8 cellular contexts compared by ENCODE assay signal in the genomic region with DNA sequence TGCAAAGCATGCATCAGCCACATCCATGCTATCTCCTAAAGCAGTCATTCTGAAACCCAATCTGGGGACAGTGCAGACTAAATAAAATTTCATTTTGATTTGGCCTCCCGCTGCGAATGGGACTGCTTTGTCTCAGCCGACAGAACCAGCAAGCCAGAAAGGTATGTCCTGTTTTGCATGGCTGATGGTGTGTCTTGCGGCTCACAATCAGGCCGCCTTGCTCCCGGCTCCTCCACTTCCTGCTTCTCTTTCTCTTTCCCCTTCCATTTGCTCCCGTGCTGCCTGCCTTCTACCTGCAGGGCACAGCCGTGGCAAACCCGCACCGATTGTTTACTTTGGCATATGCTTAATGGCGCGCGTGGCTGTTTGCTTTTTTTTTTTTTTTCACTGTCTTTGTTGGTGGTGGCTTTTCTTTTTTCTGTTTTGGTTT.
A peak's percentile ranks its signal among the peaks of the same experiment; 100 is the strongest.
DNase-seq lines count a peak whose midpoint lies in the region; ATAC-seq and TF ChIP-seq lines count a peak whose summit lies in the region.

No MANE protein-coding gene starts in this region.

- H2AFZ ChIP-seq in hepatocyte = peak overlapping the region; percentile 85

- H3K9me3 Mint-ChIP-seq in stimulated activated effector memory CD8-positive, alpha-beta T cell treated with anti-CD3 and anti-CD28 coated beads, Interleukin-12 subunit alpha, Interleukin-12 subunit beta, amount 100 ng/mL, for 72 hours = peaks cover 9% of the 10 kb centered on the region

- peak overlapping the region; percentile 77 for H3K4me2 ChIP-seq in hepatocyte

- no peak overlapping the region for H3K27ac Mint-ChIP-seq in stimulated activated effector memory CD8-positive, alpha-beta T cell treated with anti-CD3 and anti-CD28 coated beads, Interleukin-12 subunit alpha, Interleukin-12 subunit beta, amount 100 ng/mL, for 72 hours

- TF ChIP-seq CTCF in left ventricle myocardium inferior (IDR thresholded peaks at IDR 0.05; ENCODE audit: borderline replicate concordance) (no peak), right atrium auricular region (IDR thresholded peaks at IDR 0.05) (no peak), hepatocyte (IDR thresholded peaks at IDR 0.05; ENCODE audit: poor library complexity) (no peak)

- intact Hi-C loops in left ventricle myocardium inferior (cut with micrococcal nuclease) = no loop called here

- H4K20me1 ChIP-seq in hepatocyte (ENCODE audit: insufficient read depth, poor library complexity, severe bottlenecking) = no peaks in the 10 kb centered on the region

- H3K27me3 ChIP-seq in left ventricle myocardium inferior (ENCODE audit: low read depth) = peaks cover 51% of the 10 kb centered on the region
- no peaks in the 10 kb centered on the region for H3K27me3 ChIP-seq in right atrium auricular region
- no peaks in the 10 kb centered on the region for H3K27me3 ChIP-seq in hepatocyte

- H3K36me3 Mint-ChIP-seq in stimulated activated effector memory CD8-positive, alpha-beta T cell treated with anti-CD3 and anti-CD28 coated beads, Interleukin-12 subunit alpha, Interleukin-12 subunit beta, amount 100 ng/mL, for 72 hours = no peaks in the 10 kb centered on the region

- H3K9me2 ChIP-seq in hepatocyte (replicated peaks; ENCODE audit: insufficient read depth) = no peaks in the 10 kb centered on the region

- H3K4me1 ChIP-seq in left ventricle myocardium inferior (no peaks in the 10 kb centered on the region), right atrium auricular region (no peaks in the 10 kb centered on the region), hepatocyte (ENCODE audit: insufficient read depth) (peaks cover 4% of the 10 kb centered on the region)

- peak; percentile 66 for ATAC-seq in HG02938 (IDR thresholded peaks at IDR 0.05; ENCODE audit: unreplicated experiment)
- peak; percentile 37 for ATAC-seq in stimulated activated effector memory CD8-positive, alpha-beta T cell treated with anti-CD3 and anti-CD28 coated beads, Interleukin-12 subunit alpha, Interleukin-12 subunit beta, amount 100 ng/mL, for 72 hours

- no peaks in the 10 kb centered on the region for H3K79me2 ChIP-seq in hepatocyte

- DNase-seq in left ventricle myocardium inferior (no peak), right atrium auricular region (ENCODE audit: low spot score) (no peak), NCI-H748 treated with DMSO at 0.1 percent for 48 hours (lab: John Stamatoyannopoulos, UW) (peak; percentile 80), hepatocyte (ENCODE audit: low spot score) (peak; percentile 43), NCI-H2081 treated with DMSO at 0.1 percent for 48 hours (lab: John Stamatoyannopoulos, UW) (no peak)
- DNase-seq in stimulated activated effector memory CD8-positive, alpha-beta T cell treated with anti-CD3 and anti-CD28 coated beads, Interleukin-12 subunit alpha, Interleukin-12 subunit beta, amount 100 ng/mL, for 72 hours (ENCODE audit: low spot score in 2 of 2) = no peak
- no peak for DNase-seq in stimulated activated CD4-positive, alpha-beta T cell treated with anti-CD3 and anti-CD28 coated beads, Interleukin-4, amount 100 ng/mL, for 4 hours

- H3K4me3 ChIP-seq in left ventricle myocardium inferior (peak overlapping the region; percentile 32), right atrium auricular region (no peak overlapping the region), hepatocyte (peak overlapping the region; percentile 27)

- H3K4me1 Mint-ChIP-seq in stimulated activated effector memory CD8-positive, alpha-beta T cell treated with anti-CD3 and anti-CD28 coated beads, Interleukin-12 subunit alpha, Interleukin-12 subunit beta, amount 100 ng/mL, for 72 hours = peaks cover 5% of the 10 kb centered on the region

- 5% methylated on average over 13 of the region's 13 CpGs for WGBS in hepatocyte (ENCODE audit: low lambda C conversion rate, missing lambda C conversion rate)

- H3K36me3 ChIP-seq in left ventricle myocardium inferior (no peaks in the 10 kb centered on the region), right atrium auricular region (no peaks in the 10 kb centered on the region), hepatocyte (replicated peaks; ENCODE audit: insufficient read depth, low read depth) (no peaks in the 10 kb centered on the region)

- H3K27ac ChIP-seq in left ventricle myocardium inferior (replicated peaks) (no peak overlapping the region), right atrium auricular region (no peak overlapping the region), hepatocyte (no peak overlapping the region)

- H3K9me3 ChIP-seq in left ventricle myocardium inferior (replicated peaks) (peaks cover 6% of the 10 kb centered on the region), right atrium auricular region (no peaks in the 10 kb centered on the region), hepatocyte (ENCODE audit: low read depth) (no peaks in the 10 kb centered on the region)

- no peak overlapping the region for H3K4me3 Mint-ChIP-seq in stimulated activated effector memory CD8-positive, alpha-beta T cell treated with anti-CD3 and anti-CD28 coated beads, Interleukin-12 subunit alpha, Interleukin-12 subunit beta, amount 100 ng/mL, for 72 hours

Comparison
In these comparisons a context has a peak if more than half of its experiments do, and no peak if none do; other contexts are left out.
1. H3K4me3 ChIP-seq: peak in left ventricle myocardium inferior (single experiment) and hepatocyte (single experiment); none in right atrium auricular region (0 of 2).
2. DNase-seq: peak in NCI-H748 treated with DMSO at 0.1 percent for 48 hours (single experiment) and hepatocyte (single experiment); none in left ventricle myocardium inferior (single experiment), right atrium auricular region (single experiment), stimulated activated effector memory CD8-positive, alpha-beta T cell treated with anti-CD3 and anti-CD28 coated beads, Interleukin-12 subunit alpha, Interleukin-12 subunit beta, amount 100 ng/mL, for 72 hours (0 of 2), NCI-H2081 treated with DMSO at 0.1 percent for 48 hours (single experiment) and stimulated activated CD4-positive, alpha-beta T cell treated with anti-CD3 and anti-CD28 coated beads, Interleukin-4, amount 100 ng/mL, for 4 hours (0 of 2).